In genomic region chr2:121648611-121649401, GRCh38 we compare ENCODE assay signal across 8 cellular contexts. TPM values are rescaled to one million over a fixed set of nuclear protein-coding genes. Genes with fewer than 3 reads are reported as not detected.
DNase-seq lines count a peak whose midpoint lies in the region; ATAC-seq and TF ChIP-seq lines count a peak whose summit lies in the region.

No MANE protein-coding gene starts in this region.

- H3F3A ChIP-seq in neural progenitor cell (ENCODE audit: low read depth) = peaks cover 30% of the 10 kb centered on the region

- H2AFZ ChIP-seq in neural progenitor cell (replicated peaks) = peak overlapping the region; percentile 34

- peak overlapping the region; percentile 77 for H3K9ac ChIP-seq in neural progenitor cell

- H3K9me3 Mint-ChIP-seq in neural progenitor cell = no peaks in the 10 kb centered on the region

- H3K4me3 ChIP-seq in AG10803 (ENCODE audit: low read length) (peak overlapping the region; percentile 96), Peyer's patch (peak overlapping the region; percentile 66 to 88 (median 78)), foreskin fibroblast (ENCODE audit: low read depth in 1 of 2, low read length in 2 of 2) (peak overlapping the region; percentile 92 to 99), neural progenitor cell (peak overlapping the region; percentile 78)

- TF ChIP-seq CTCF in AG10803 (conservative IDR thresholded peaks at IDR 0.05; ENCODE audit: low read length) (no peak), Peyer's patch (IDR thresholded peaks at IDR 0.05) (no peak), foreskin fibroblast (IDR thresholded peaks at IDR 0.05; ENCODE audit: low read depth, low read length) (no peak), neural progenitor cell (IDR thresholded peaks at IDR 0.05) (no peak)

- H3K4me2 ChIP-seq in neural progenitor cell = peak overlapping the region; percentile 96

- H3K9me3 ChIP-seq in Peyer's patch (no peaks in the 10 kb centered on the region), neural progenitor cell (ENCODE audit: low read depth) (no peaks in the 10 kb centered on the region)

- peaks cover 11% of the 10 kb centered on the region for H3K27me3 Mint-ChIP-seq in neural progenitor cell (ENCODE audit: insufficient read depth, low read depth)

- no peak for TF ChIP-seq POLR2A in Peyer's patch (IDR thresholded peaks at IDR 0.05)

- peaks cover 41% of the 10 kb centered on the region for H4K20me1 ChIP-seq in neural progenitor cell (ENCODE audit: low read depth)

- H3K36me3 ChIP-seq in Peyer's patch (no peaks in the 10 kb centered on the region), neural progenitor cell (no peaks in the 10 kb centered on the region)

- peak overlapping the region; percentile 91 for H3K4me3 Mint-ChIP-seq in neural progenitor cell

- DNase-seq in AG10803 (ENCODE audit: low read depth) = peak; percentile 50
- peak; percentile 50 to 77 (median 64) for DNase-seq in Peyer's patch
- peak; percentile 37 for DNase-seq in activated effector memory CD4-positive, alpha-beta T cell treated with Interleukin-2 at 50 U/mL for 16 hours
- peak; percentile 38 to 71 for DNase-seq in foreskin fibroblast
- DNase-seq in neural progenitor cell (ENCODE audit: low spot score) = peak; percentile 75
- DNase-seq in superior temporal gyrus (ENCODE audit: extremely low spot score) = peak; percentile 66

- ATAC-seq in GM18907 (IDR thresholded peaks at IDR 0.05; ENCODE audit: unreplicated experiment) = peak; percentile 49
- ATAC-seq in HG03280 (IDR thresholded peaks at IDR 0.05; ENCODE audit: unreplicated experiment) = peak; percentile 33

- peaks cover 12% of the 10 kb centered on the region for H3K36me3 Mint-ChIP-seq in neural progenitor cell

- H3K4me1 Mint-ChIP-seq in neural progenitor cell = peaks cover 29% of the 10 kb centered on the region

- H3K4me1 ChIP-seq in Peyer's patch = peaks cover 0 to 28% (median 1%) of the 10 kb centered on the region in 4 donors
- H3K4me1 ChIP-seq in neural progenitor cell = peaks cover 18% of the 10 kb centered on the region

- H3K79me2 ChIP-seq in neural progenitor cell (ENCODE audit: low read depth) = peaks cover 83% of the 10 kb centered on the region

- H3K27ac ChIP-seq in Peyer's patch (peak overlapping the region; percentile 85 to 97 (median 92)), neural progenitor cell (peak overlapping the region; percentile 95)

- peak overlapping the region; percentile 94 for H3K27ac Mint-ChIP-seq in neural progenitor cell

- H3K27me3 ChIP-seq in Peyer's patch (no peaks in the 10 kb centered on the region), neural progenitor cell (no peaks in the 10 kb centered on the region)

RNA-seq across cellular contexts. Expression of gene CLASP1, which starts 0.5 kb away (rescaled TPM):
- total RNA-seq in Peyer's patch (100 to 1,000 TPM in 1 of 4 donors, 10 to 100 TPM in 3; 30.5 to 130 (median 73.7) TPM), neural progenitor cell (ENCODE audit: low replicate concordance) (75.5 and 110 TPM in 2 replicates)

Comparison
In these comparisons a context has a peak if more than half of its experiments do, and no peak if none do; other contexts are left out.
1. Peak in every context shown above with its lines: DNase-seq, ATAC-seq, H3K4me3 ChIP-seq and H3K27ac ChIP-seq.